In genomic region chr9:134891016-134891589, GRCh38 we compare ENCODE assay signal across 27 cellular contexts. TPM values are rescaled to one million over a fixed set of nuclear protein-coding genes. Genes with fewer than 3 reads are reported as not detected.
DNase-seq lines count a peak whose midpoint lies in the region; ATAC-seq and TF ChIP-seq lines count a peak whose summit lies in the region.
"Had no signal": no experiment of that assay in that cellular context is flagged by ENCODE, and none has a peak within 500 bp of the region (broad histone marks: within the 10 kb centered on the region; RNA-seq: fewer than 3 reads in every experiment).

No MANE protein-coding gene starts in this region.

- intact Hi-C loops in right cardiac atrium (cut with DNase I) (no loop called here), posterior vena cava (cut with DNase I) (no loop called here)

- DNase-seq in activated T-cell treated with anti-CD3 and anti-CD28 coated beads, Interleukin-2, amount 50 U/mL, for 48 hours = peak; percentile 7
- no peak for DNase-seq in activated T-cell treated with anti-CD3 and anti-CD28 coated beads, Interleukin-2, amount 50 U/mL, for 1 hour
- DNase-seq in WTC11 (ENCODE audit: low spot score) (peak; percentile 3), iris pigment epithelial cell (ENCODE audit: low read depth) (peak; percentile 14), ecto neural progenitor cell (ENCODE audit: low spot score) (no peak), right cardiac atrium (no peak), posterior vena cava (ENCODE audit: low spot score) (no peak)
- DNase-seq: activated naive CD8-positive, alpha-beta T cell treated with anti-CD3 and anti-CD28 coated beads, Interleukin-2, amount 10 ng/mL, durations not matched to agents 7 days and 5 days; body of pancreas; Calu3; endodermal cell; glutamatergic neuron; left cardiac atrium; mesenchymal stem cell; NCI-H146; NCI-H2171; NCI-H524; retina; stimulated activated naive CD8-positive, alpha-beta T cell treated with anti-CD3 and anti-CD28 coated beads, Interleukin-15, amount 100 ng/mL, for 72 hours; trophoblast cell had no signal

- peaks cover 10% of the 10 kb centered on the region for H3K36me3 Mint-ChIP-seq in WTC11
- H3K36me3 Mint-ChIP-seq: activated naive CD8-positive, alpha-beta T cell treated with anti-CD3 and anti-CD28 coated beads, Interleukin-2, amount 10 ng/mL, durations not matched to agents 7 days and 5 days; IgD-negative memory B cell had no signal

- H3K4me3 Mint-ChIP-seq in WTC11 = no peak overlapping the region
- H3K4me3 Mint-ChIP-seq: activated naive CD8-positive, alpha-beta T cell treated with anti-CD3 and anti-CD28 coated beads, Interleukin-2, amount 10 ng/mL, durations not matched to agents 7 days and 5 days; endodermal cell; IgD-negative memory B cell; stimulated activated naive CD8-positive, alpha-beta T cell treated with anti-CD3 and anti-CD28 coated beads, Interleukin-15, amount 100 ng/mL, for 72 hours had no signal

- POLR2A ChIA-PET in WTC11 (lab: Charles Lee) = no interaction called here

- ATAC-seq in WTC11 = no peak
- no peak for ATAC-seq in right cardiac atrium
- no peak for ATAC-seq in HG02759 (IDR thresholded peaks at IDR 0.05; ENCODE audit: unreplicated experiment)
- ATAC-seq: activated CD4-positive, CD25-positive, alpha-beta regulatory T cell treated with anti-CD3 and anti-CD28 coated beads, Interleukin-2, amount 50 U/mL, for 24 hours; body of pancreas; left cardiac atrium; stimulated activated naive CD8-positive, alpha-beta T cell treated with anti-CD3 and anti-CD28 coated beads, Interleukin-15, amount 100 ng/mL, for 72 hours had no signal

- H3K27me3 ChIP-seq in right cardiac atrium (ENCODE audit: control insufficient read depth, insufficient read depth) = no peaks in the 10 kb centered on the region
- H3K27me3 ChIP-seq: body of pancreas had no signal

- H3K27ac ChIP-seq in right cardiac atrium (ENCODE audit: low read length) = no peak overlapping the region
- H3K27ac ChIP-seq: body of pancreas had no signal

- H3K27me3 Mint-ChIP-seq in WTC11 (ENCODE audit: low read depth) = no peaks in the 10 kb centered on the region; the same call in 1 of the 2 replicates

- no peak overlapping the region for H3K4me3 ChIP-seq in right cardiac atrium (ENCODE audit: low read length)
- H3K4me3 ChIP-seq: body of pancreas had no signal

- H3K9me3 ChIP-seq in right cardiac atrium (ENCODE audit: control insufficient read depth, low read length) = peaks cover 2% of the 10 kb centered on the region

- peaks cover 19% of the 10 kb centered on the region for H3K9me3 Mint-ChIP-seq in WTC11
- H3K9me3 Mint-ChIP-seq: activated naive CD8-positive, alpha-beta T cell treated with anti-CD3 and anti-CD28 coated beads, Interleukin-2, amount 10 ng/mL, durations not matched to agents 7 days and 5 days; stimulated activated naive CD8-positive, alpha-beta T cell treated with anti-CD3 and anti-CD28 coated beads, Interleukin-15, amount 100 ng/mL, for 72 hours had no signal

- no peak for TF ChIP-seq CTCF in WTC11 (IDR thresholded peaks at IDR 0.05)

- H3K27ac Mint-ChIP-seq in WTC11 = no peak overlapping the region
- H3K27ac Mint-ChIP-seq: activated naive CD8-positive, alpha-beta T cell treated with anti-CD3 and anti-CD28 coated beads, Interleukin-2, amount 10 ng/mL, durations not matched to agents 7 days and 5 days; endodermal cell; IgD-negative memory B cell had no signal

- H3K4me1 ChIP-seq in right cardiac atrium (ENCODE audit: control insufficient read depth, insufficient read depth, low read length) = peaks cover under 1% of the 10 kb centered on the region
- H3K4me1 ChIP-seq: body of pancreas had no signal

- CTCF ChIA-PET in WTC11 (lab: Charles Lee) = interaction anchor here (0.7 kb wide), 1 partner anchor 148 kb away, joined by 3 read pairs; no protein-coding TSS in a partner anchor

- 82% methylated on average over 8 of the region's 8 CpGs for WGBS in right cardiac atrium

- no peaks in the 10 kb centered on the region for H3K4me1 Mint-ChIP-seq in WTC11
- H3K4me1 Mint-ChIP-seq: activated naive CD8-positive, alpha-beta T cell treated with anti-CD3 and anti-CD28 coated beads, Interleukin-2, amount 10 ng/mL, durations not matched to agents 7 days and 5 days; endodermal cell; IgD-negative memory B cell had no signal

TF ChIP-seq in WTC11, 78 proteins besides CTCF, POLR2A, EP300 and RAD21:
- TF ChIP-seq NR1H2 (CRISPR knock-in tag; IDR thresholded peaks at IDR 0.05) = no peak
- TF ChIP-seq ZNF317 (CRISPR knock-in tag; IDR thresholded peaks at IDR 0.05; ENCODE audit: borderline replicate concordance, low read depth) = no peak
- no peak for TF ChIP-seq STAT6 (CRISPR knock-in tag; conservative IDR thresholded peaks at IDR 0.05; ENCODE audit: low read depth)
- TF ChIP-seq ATF3 (CRISPR knock-in tag; conservative IDR thresholded peaks at IDR 0.05) = no peak
- TF ChIP-seq GABPB1 (CRISPR knock-in tag; IDR thresholded peaks at IDR 0.05) = no peak
- TF ChIP-seq ELF4 (CRISPR knock-in tag; IDR thresholded peaks at IDR 0.05; ENCODE audit: low read depth) = no peak
- no peak for TF ChIP-seq ATF2 (CRISPR knock-in tag; IDR thresholded peaks at IDR 0.05; ENCODE audit: borderline replicate concordance, low read depth)
- no peak for TF ChIP-seq ZNF423 (CRISPR knock-in tag; IDR thresholded peaks at IDR 0.05)

RNA-seq across cellular contexts. Expression of gene FCN2, which starts 10.5 kb away (rescaled TPM):
- total RNA-seq in WTC11 (2021) (not detected in 3 replicates), right cardiac atrium (not detected), posterior vena cava (not detected)
- polyA plus RNA-seq in right cardiac atrium = 0.72 TPM
- total RNA-seq: A673; activated naive CD8-positive, alpha-beta T cell treated with anti-CD3 and anti-CD28 coated beads, Interleukin-2, amount 10 ng/mL, durations not matched to agents 7 days and 5 days; body of pancreas; Calu3; cerebellum; endodermal cell; MCF 10A had no signal
- polyA plus RNA-seq: BJ, IgD-negative memory B cell had no signal

RNA-seq across cellular contexts. Expression of gene FCN1, which starts 26.6 kb away (rescaled TPM):
- total RNA-seq in WTC11 (2021) (0.09 TPM in 1 of 3 replicates, not detected in the others), right cardiac atrium (1 to 10 TPM; 1.4 to 6.0 (median 3.0) TPM), posterior vena cava (10 to 100 TPM in 1 of 2 donors, 1 to 10 TPM in 1; 7.1 to 16.5 TPM)
- polyA plus RNA-seq in right cardiac atrium = 1.7 TPM
- total RNA-seq: A673, body of pancreas, Calu3, endodermal cell, MCF 10A had no signal
- polyA plus RNA-seq: BJ had no signal

Comparison
In these comparisons a context has a peak if more than half of its experiments do, and no peak if none do; other contexts are left out.
1. DNase-seq: peak in activated T-cell treated with anti-CD3 and anti-CD28 coated beads, Interleukin-2, amount 50 U/mL, for 48 hours (2 of 2), WTC11 (single experiment) and iris pigment epithelial cell (single experiment); none in activated T-cell treated with anti-CD3 and anti-CD28 coated beads, Interleukin-2, amount 50 U/mL, for 1 hour (single experiment), ecto neural progenitor cell (single experiment), right cardiac atrium (0 of 3) and posterior vena cava (single experiment).